Comparison of ENCODE assay signal across 21 cellular contexts in the genomic region with DNA sequence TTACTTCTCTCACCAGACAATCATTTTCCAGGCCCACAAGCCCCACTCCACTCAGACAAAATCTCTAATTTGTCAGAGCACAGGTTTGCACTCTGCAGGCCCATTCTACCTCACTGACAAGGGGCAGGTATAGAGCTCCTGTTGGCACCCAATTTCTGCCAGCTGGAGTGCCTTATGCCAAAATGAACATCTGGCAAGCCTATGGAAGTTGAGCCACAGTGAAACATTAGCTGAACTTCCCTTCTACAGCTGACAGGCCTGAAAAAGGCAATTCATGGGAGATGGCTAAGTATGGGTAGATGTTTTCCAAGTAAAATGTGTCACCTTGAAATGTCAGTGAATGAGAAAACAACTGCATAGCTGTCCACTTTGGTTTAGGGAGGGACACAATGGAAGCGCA.
"Had no signal": no experiment of that assay in that cellular context is flagged by ENCODE, and none has a peak within 500 bp of the region (broad histone marks: within the 10 kb centered on the region; RNA-seq: fewer than 3 reads in every experiment).

No MANE protein-coding gene starts in this region.

- H3K36me3 ChIP-seq: colonic mucosa, gastroesophageal sphincter, heart left ventricle, left lung had no signal

- H3K9me3 ChIP-seq: colonic mucosa had no signal

- H3K4me1 ChIP-seq: colonic mucosa, foreskin keratinocyte, gastroesophageal sphincter, left lung had no signal

- DNase-seq: colonic mucosa; cortex of kidney; effector CD8-positive, alpha-beta T cell; effector memory CD8-positive, alpha-beta T cell; endodermal cell; erythroblast; foreskin keratinocyte; heart left ventricle; hypothalamus; immature natural killer cell; left cardiac atrium; left lung; left ventricle myocardium superior; mammary epithelial cell; mesendoderm; midbrain; naive thymus-derived CD4-positive, alpha-beta T cell had no signal

- H3K4me3 ChIP-seq: colonic mucosa, gastroesophageal sphincter, heart left ventricle, hepatocyte, left lung, lung had no signal

- H3K27me3 ChIP-seq: colonic mucosa, foreskin keratinocyte, gastroesophageal sphincter, heart left ventricle, hepatocyte, left lung had no signal

- H3K27ac ChIP-seq: colonic mucosa, epithelial cell of prostate, foreskin keratinocyte, gastroesophageal sphincter, heart left ventricle, hepatocyte, left lung had no signal
